Comparison of ENCODE assay signal across 25 cellular contexts in genomic region chr10:8840356-8840755, GRCh38.
"Had no signal": no experiment of that assay in that cellular context is flagged by ENCODE, and none has a peak within 500 bp of the region (broad histone marks: within the 10 kb centered on the region; RNA-seq: fewer than 3 reads in every experiment).

No MANE protein-coding gene starts in this region.

- H3K36me3 ChIP-seq: esophagus squamous epithelium, heart right ventricle, neural progenitor cell, tibial artery had no signal

- H3K9ac ChIP-seq: neural progenitor cell, parathyroid adenoma had no signal

- H3K4me3 ChIP-seq: coronary artery, esophagus squamous epithelium, heart right ventricle, neural progenitor cell, testis, tibial artery had no signal

- H3K4me1 Mint-ChIP-seq: naive thymus-derived CD4-positive, alpha-beta T cell; nephron; neural progenitor cell; stimulated activated memory B cell treated with anti-CD40 and anti-IgM and Interleukin-4, amounts not matched to agents 10 μg/mL and 1 μg/mL and 100 μg/mL, for 72 hours had no signal

- H3K79me2 ChIP-seq: parathyroid adenoma had no signal

- H3K27ac Mint-ChIP-seq: naive thymus-derived CD4-positive, alpha-beta T cell; nephron; neural progenitor cell; progenitor cell of endocrine pancreas; stimulated activated memory B cell treated with anti-CD40 and anti-IgM and Interleukin-4, amounts not matched to agents 10 μg/mL and 1 μg/mL and 100 μg/mL, for 72 hours; type B pancreatic cell had no signal

- H3K27ac ChIP-seq: coronary artery, esophagus squamous epithelium, heart right ventricle, neural progenitor cell, parathyroid adenoma, testis, tibial artery had no signal

- H3K4me1 ChIP-seq: esophagus squamous epithelium, heart right ventricle, neural progenitor cell, parathyroid adenoma, testis, tibial artery had no signal

- DNase-seq: dermis blood vessel endothelial cell; effector memory CD4-positive, alpha-beta T cell; erythroblast; esophagus squamous epithelium; foreskin melanocyte; glutamatergic neuron; heart right ventricle; hippocampal formation; mesenchymal stem cell; midbrain; naive thymus-derived CD4-positive, alpha-beta T cell; stimulated activated CD4-positive, alpha-beta T cell treated with anti-CD3 and anti-CD28 coated beads, Interleukin-2, amount 100 ng/mL, for 24 hours; stimulated activated CD4-positive, alpha-beta T cell treated with anti-CD3 and anti-CD28 coated beads, Interleukin-4, amount 100 ng/mL, for 24 hours; stimulated activated naive CD8-positive, alpha-beta T cell treated with anti-CD3 and anti-CD28 coated beads, Interleukin-15, Interleukin-2, amounts not matched to agents 100 U/mL and 50 U/mL, for 24 hours; substantia nigra; testis; tibial artery had no signal

- H3K27me3 Mint-ChIP-seq: stimulated activated memory B cell treated with anti-CD40 and anti-IgM and Interleukin-4, amounts not matched to agents 10 μg/mL and 1 μg/mL and 100 μg/mL, for 72 hours; type B pancreatic cell had no signal

- ATAC-seq: heart right ventricle; naive thymus-derived CD4-positive, alpha-beta T cell; sciatic nerve; stimulated activated memory B cell treated with anti-CD40 and anti-IgM and Interleukin-4, amounts not matched to agents 10 μg/mL and 1 μg/mL and 100 μg/mL, for 72 hours; stimulated activated naive CD8-positive, alpha-beta T cell treated with anti-CD3 and anti-CD28 coated beads, Interleukin-15, Interleukin-2, amounts not matched to agents 100 U/mL and 50 U/mL, for 24 hours had no signal

- H3K27me3 ChIP-seq: esophagus squamous epithelium, heart right ventricle, neural progenitor cell, testis, tibial artery had no signal

- H3K9me3 ChIP-seq: testis had no signal

- H3K4me2 ChIP-seq: neural progenitor cell had no signal

- H2AFZ ChIP-seq: neural progenitor cell, parathyroid adenoma had no signal

- H3K4me3 Mint-ChIP-seq: naive thymus-derived CD4-positive, alpha-beta T cell; nephron; neural progenitor cell; stimulated activated memory B cell treated with anti-CD40 and anti-IgM and Interleukin-4, amounts not matched to agents 10 μg/mL and 1 μg/mL and 100 μg/mL, for 72 hours; type B pancreatic cell had no signal

- H3K36me3 Mint-ChIP-seq: neural progenitor cell; stimulated activated memory B cell treated with anti-CD40 and anti-IgM and Interleukin-4, amounts not matched to agents 10 μg/mL and 1 μg/mL and 100 μg/mL, for 72 hours; type B pancreatic cell had no signal
